Comparison of ENCODE assay signal across 1 cellular context in the genomic region with DNA sequence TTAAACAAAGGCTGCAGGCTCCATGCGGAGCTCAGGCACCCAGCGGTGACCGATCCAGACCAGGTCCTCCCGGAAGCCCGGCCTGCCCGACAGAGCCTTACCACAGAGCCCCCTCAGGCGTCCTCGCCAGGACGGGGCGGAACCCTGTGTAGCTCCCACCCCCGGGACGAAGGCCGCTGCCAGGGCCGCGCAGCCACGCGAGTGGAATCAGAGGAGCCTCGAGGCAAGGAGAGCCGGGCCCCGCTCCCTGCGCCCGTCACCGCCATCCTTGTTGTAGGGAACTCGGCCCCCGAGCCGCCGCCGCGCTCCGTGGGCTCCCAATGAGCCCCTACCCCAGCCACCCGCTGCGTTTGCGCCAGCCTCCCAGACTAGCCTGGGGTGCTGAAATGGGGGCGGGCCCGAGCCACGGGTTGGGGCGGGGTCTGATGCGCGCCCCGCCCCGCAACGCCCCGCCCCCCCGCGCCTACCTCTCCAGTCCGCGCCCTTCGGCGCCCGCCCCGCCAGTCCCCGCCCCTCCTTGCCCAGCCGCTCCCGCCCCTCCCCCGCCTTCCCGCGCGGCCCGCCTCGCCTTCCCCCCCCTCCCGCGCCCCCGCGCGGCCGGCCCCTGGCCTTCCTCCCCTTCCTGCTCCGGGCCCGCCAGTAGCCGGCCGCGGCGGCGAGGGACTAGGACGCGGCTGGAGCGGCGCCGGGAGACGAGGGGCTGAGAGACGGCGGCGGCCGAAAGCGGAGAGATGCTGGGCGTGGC.
TF ChIP-seq lines count a peak whose summit lies in the region.

TSS of gene LIMS1 (plus strand) at position 639 of the 745 bp plus-strand sequence. CDS start at position 732, 93 bp downstream.

TF ChIP-seq in HEK293, 187 proteins besides CTCF, POLR2A, EP300 and RAD21 (continued from another document and continues in another):
- TF ChIP-seq KLF7 (tag by site-specific recombination; IDR thresholded peaks at IDR 0.05; ENCODE audit: borderline replicate concordance) (no peak), ZNF23 (tag by site-specific recombination; IDR thresholded peaks at IDR 0.05; ENCODE audit: borderline replicate concordance) (no peak), ZNF654 (tag by site-specific recombination; IDR thresholded peaks at IDR 0.05; ENCODE audit: low read depth) (no peak), ZFP69B (tag by site-specific recombination; IDR thresholded peaks at IDR 0.05) (no peak), ZNF433 (tag by site-specific recombination; IDR thresholded peaks at IDR 0.05; ENCODE audit: low read depth) (no peak), ZNF501 (tag by site-specific recombination; IDR thresholded peaks at IDR 0.05) (peak; percentile 69; the same call in 1 of the 2 replicates), MYNN (tag by site-specific recombination; IDR thresholded peaks at IDR 0.05; ENCODE audit: borderline replicate concordance) (no peak), ZNF660 (tag by site-specific recombination; IDR thresholded peaks at IDR 0.05) (no peak), ZNF692 (tag by site-specific recombination; IDR thresholded peaks at IDR 0.05) (peak; percentile 65), ZNF768 (tag by site-specific recombination; IDR thresholded peaks at IDR 0.05) (no peak), GFI1B (tag by site-specific recombination; IDR thresholded peaks at IDR 0.05) (no peak), ZNF837 (tag by site-specific recombination; IDR thresholded peaks at IDR 0.05) (no peak), ZBTB1 (tag by site-specific recombination; IDR thresholded peaks at IDR 0.05) (no peak), ZNF530 (tag by site-specific recombination; IDR thresholded peaks at IDR 0.05; ENCODE audit: low read depth) (no peak), ZNF600 (tag by site-specific recombination; IDR thresholded peaks at IDR 0.05) (peak; percentile 95), ZNF792 (tag by site-specific recombination; IDR thresholded peaks at IDR 0.05) (no peak), ZNF664 (tag by site-specific recombination; IDR thresholded peaks at IDR 0.05) (no peak), ZNF585B (tag by site-specific recombination; IDR thresholded peaks at IDR 0.05) (no peak), ZNF266 (tag by site-specific recombination; IDR thresholded peaks at IDR 0.05; ENCODE audit: low read depth) (no peak), ZNF155 (tag by site-specific recombination; IDR thresholded peaks at IDR 0.05) (no peak), ZFP3 (tag by site-specific recombination; IDR thresholded peaks at IDR 0.05; ENCODE audit: low read depth) (no peak), KLF10 (tag by site-specific recombination; IDR thresholded peaks at IDR 0.05) (no peak), ZNF354C (tag by site-specific recombination; IDR thresholded peaks at IDR 0.05; ENCODE audit: borderline replicate concordance, low read depth) (no peak), ZBTB17 (tag by site-specific recombination; IDR thresholded peaks at IDR 0.05) (peak; percentile 86), ZNF24 (tag by site-specific recombination; IDR thresholded peaks at IDR 0.05) (no peak), ZNF140 (tag by site-specific recombination; IDR thresholded peaks at IDR 0.05) (no peak), PBX3 (CRISPR knock-in tag; IDR thresholded peaks at IDR 0.05) (peak; percentile 52; the same call in 1 of the 2 replicates), ZNF121 (tag by site-specific recombination; IDR thresholded peaks at IDR 0.05) (0 out of 2 replicates have a peak, but pooled peaks have one; percentile 43), ZNF223 (tag by site-specific recombination; IDR thresholded peaks at IDR 0.05) (no peak), ZNF561 (tag by site-specific recombination; IDR thresholded peaks at IDR 0.05; ENCODE audit: borderline replicate concordance) (peak; percentile 96), PRDM10 (tag by site-specific recombination; IDR thresholded peaks at IDR 0.05) (no peak), ZBTB10 (tag by site-specific recombination; IDR thresholded peaks at IDR 0.05) (peak; percentile 54; the same call in 1 of the 2 replicates), ZNF211 (tag by site-specific recombination; IDR thresholded peaks at IDR 0.05; ENCODE audit: low read depth) (no peak)
- TF ChIP-seq, protein P1, sequence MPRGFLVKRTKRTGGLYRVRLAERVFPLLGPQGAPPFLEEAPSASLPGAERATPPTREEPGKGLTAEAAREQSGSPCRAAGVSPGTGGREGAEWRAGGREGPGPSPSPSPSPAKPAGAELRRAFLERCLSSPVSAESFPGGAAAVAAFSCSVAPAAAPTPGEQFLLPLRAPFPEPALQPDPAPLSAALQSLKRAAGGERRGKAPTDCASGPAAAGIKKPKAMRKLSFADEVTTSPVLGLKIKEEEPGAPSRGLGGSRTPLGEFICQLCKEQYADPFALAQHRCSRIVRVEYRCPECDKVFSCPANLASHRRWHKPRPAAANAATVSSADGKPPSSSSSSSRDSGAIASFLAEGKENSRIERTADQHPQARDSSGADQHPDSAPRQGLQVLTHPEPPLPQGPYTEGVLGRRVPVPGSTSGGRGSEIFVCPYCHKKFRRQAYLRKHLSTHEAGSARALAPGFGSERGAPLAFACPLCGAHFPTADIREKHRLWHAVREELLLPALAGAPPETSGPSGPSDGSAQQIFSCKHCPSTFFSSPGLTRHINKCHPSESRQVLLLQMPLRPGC (tag by site-specific recombination; IDR thresholded peaks at IDR 0.05) = no peak
- TF ChIP-seq, protein P2, sequence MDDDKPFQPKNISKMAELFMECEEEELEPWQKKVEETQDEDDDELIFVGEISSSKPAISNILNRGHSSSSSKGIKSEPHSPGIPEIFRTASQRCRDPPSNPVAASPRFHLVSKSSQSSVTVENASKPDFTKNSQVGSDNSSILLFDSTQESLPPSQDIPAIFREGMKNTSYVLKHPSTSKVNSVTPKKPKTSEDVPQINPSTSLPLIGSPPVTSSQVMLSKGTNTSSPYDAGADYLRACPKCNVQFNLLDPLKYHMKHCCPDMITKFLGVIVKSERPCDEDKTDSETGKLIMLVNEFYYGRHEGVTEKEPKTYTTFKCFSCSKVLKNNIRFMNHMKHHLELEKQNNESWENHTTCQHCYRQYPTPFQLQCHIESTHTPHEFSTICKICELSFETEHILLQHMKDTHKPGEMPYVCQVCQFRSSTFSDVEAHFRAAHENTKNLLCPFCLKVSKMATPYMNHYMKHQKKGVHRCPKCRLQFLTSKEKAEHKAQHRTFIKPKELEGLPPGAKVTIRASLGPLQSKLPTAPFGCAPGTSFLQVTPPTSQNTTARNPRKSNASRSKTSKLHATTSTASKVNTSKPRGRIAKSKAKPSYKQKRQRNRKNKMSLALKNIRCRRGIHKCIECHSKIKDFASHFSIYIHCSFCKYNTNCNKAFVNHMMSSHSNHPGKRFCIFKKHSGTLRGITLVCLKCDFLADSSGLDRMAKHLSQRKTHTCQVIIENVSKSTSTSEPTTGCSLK (tag by site-specific recombination; IDR thresholded peaks at IDR 0.05) = no peak
- TF ChIP-seq, protein P3, sequence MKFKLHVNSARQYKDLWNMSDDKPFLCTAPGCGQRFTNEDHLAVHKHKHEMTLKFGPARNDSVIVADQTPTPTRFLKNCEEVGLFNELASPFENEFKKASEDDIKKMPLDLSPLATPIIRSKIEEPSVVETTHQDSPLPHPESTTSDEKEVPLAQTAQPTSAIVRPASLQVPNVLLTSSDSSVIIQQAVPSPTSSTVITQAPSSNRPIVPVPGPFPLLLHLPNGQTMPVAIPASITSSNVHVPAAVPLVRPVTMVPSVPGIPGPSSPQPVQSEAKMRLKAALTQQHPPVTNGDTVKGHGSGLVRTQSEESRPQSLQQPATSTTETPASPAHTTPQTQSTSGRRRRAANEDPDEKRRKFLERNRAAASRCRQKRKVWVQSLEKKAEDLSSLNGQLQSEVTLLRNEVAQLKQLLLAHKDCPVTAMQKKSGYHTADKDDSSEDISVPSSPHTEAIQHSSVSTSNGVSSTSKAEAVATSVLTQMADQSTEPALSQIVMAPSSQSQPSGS (tag by site-specific recombination; IDR thresholded peaks at IDR 0.05; ENCODE audit: low read depth) = no peak
- TF ChIP-seq, protein P4, sequence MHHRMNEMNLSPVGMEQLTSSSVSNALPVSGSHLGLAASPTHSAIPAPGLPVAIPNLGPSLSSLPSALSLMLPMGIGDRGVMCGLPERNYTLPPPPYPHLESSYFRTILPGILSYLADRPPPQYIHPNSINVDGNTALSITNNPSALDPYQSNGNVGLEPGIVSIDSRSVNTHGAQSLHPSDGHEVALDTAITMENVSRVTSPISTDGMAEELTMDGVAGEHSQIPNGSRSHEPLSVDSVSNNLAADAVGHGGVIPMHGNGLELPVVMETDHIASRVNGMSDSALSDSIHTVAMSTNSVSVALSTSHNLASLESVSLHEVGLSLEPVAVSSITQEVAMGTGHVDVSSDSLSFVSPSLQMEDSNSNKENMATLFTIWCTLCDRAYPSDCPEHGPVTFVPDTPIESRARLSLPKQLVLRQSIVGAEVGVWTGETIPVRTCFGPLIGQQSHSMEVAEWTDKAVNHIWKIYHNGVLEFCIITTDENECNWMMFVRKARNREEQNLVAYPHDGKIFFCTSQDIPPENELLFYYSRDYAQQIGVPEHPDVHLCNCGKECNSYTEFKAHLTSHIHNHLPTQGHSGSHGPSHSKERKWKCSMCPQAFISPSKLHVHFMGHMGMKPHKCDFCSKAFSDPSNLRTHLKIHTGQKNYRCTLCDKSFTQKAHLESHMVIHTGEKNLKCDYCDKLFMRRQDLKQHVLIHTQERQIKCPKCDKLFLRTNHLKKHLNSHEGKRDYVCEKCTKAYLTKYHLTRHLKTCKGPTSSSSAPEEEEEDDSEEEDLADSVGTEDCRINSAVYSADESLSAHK (tag by site-specific recombination; IDR thresholded peaks at IDR 0.05) = no peak; the same call in 1 of the 2 replicates
- TF ChIP-seq, protein P5, sequence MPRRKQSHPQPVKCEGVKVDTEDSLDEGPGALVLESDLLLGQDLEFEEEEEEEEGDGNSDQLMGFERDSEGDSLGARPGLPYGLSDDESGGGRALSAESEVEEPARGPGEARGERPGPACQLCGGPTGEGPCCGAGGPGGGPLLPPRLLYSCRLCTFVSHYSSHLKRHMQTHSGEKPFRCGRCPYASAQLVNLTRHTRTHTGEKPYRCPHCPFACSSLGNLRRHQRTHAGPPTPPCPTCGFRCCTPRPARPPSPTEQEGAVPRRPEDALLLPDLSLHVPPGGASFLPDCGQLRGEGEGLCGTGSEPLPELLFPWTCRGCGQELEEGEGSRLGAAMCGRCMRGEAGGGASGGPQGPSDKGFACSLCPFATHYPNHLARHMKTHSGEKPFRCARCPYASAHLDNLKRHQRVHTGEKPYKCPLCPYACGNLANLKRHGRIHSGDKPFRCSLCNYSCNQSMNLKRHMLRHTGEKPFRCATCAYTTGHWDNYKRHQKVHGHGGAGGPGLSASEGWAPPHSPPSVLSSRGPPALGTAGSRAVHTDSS (tag by site-specific recombination; IDR thresholded peaks at IDR 0.05) = 0 out of 2 replicates have a peak, but pooled peaks have one; percentile 13
